ENCODE assay signal across 20 cellular contexts in the genomic region with DNA sequence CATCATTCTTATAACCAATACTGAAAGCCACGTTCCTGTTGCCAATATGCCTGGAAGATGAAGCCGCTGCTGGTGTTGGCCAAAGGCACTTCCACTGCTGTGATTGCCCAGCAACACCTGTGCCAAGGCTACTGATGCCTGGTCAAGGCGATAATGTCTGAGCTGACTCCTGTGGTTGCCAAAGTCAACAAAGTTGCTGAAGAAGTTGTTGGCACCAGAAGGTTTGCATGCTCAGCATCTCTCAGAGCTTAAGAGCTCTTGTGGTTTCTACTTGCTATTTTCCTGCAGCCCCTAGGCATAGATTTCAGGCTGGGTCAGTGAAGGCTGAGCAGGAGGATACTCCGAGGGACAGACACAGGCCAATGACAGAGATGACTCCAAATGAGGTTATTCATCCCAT.
DNase-seq lines count a peak whose midpoint lies in the region; ATAC-seq and TF ChIP-seq lines count a peak whose summit lies in the region.
"Had no signal": no experiment of that assay in that cellular context is flagged by ENCODE, and none has a peak within 500 bp of the region (broad histone marks: within the 10 kb centered on the region; RNA-seq: fewer than 3 reads in every experiment).

No MANE protein-coding gene starts in this region.

- H3K9me3 ChIP-seq in MG63: no peaks in the 10 kb centered on the region
- H3K9me3 ChIP-seq in PC-9 (ENCODE audit: insufficient read depth, low read depth): no peaks in the 10 kb centered on the region
- H3K9me3 ChIP-seq: BLaER1 treated with 17β-estradiol and CSF1 and Interleukin-3, amounts not matched to agents 10 nM and 100 nM; neutrophil; vagina had no signal

- H3F3A ChIP-seq in PC-9 (ENCODE audit: insufficient read depth, low read depth): peaks cover 19% of the 10 kb centered on the region

- H3K27me3 Mint-ChIP-seq in type B pancreatic cell: no peaks in the 10 kb centered on the region
- H3K27me3 Mint-ChIP-seq in activated CD4-positive, alpha-beta T cell treated with anti-CD3 and anti-CD28 coated beads, Interleukin-2, amount 10 ng/mL, durations not matched to agents 24 days and 14 days: peaks cover 1% of the 10 kb centered on the region
- H3K27me3 Mint-ChIP-seq: activated naive CD8-positive, alpha-beta T cell; stimulated activated memory B cell treated with anti-CD40 and anti-IgM and Interleukin-4, amounts not matched to agents 10 μg/mL and 1 μg/mL and 100 μg/mL, for 72 hours had no signal

- CTCF ChIA-PET in PC-9 (lab: Charles Lee): interaction anchor here (1.5 kb wide), 1 partner anchor 32 kb away, joined by 5 read pairs; no protein-coding TSS in a partner anchor

- no peak overlapping the region for H3K4me2 ChIP-seq in PC-9

- peaks cover 5% of the 10 kb centered on the region for H3K9me3 Mint-ChIP-seq in type B pancreatic cell
- no peaks in the 10 kb centered on the region for H3K9me3 Mint-ChIP-seq in activated CD4-positive, alpha-beta T cell treated with anti-CD3 and anti-CD28 coated beads, Interleukin-2, amount 10 ng/mL, durations not matched to agents 24 days and 14 days
- H3K9me3 Mint-ChIP-seq: endodermal cell; stimulated activated memory B cell treated with anti-CD40 and anti-IgM and Interleukin-4, amounts not matched to agents 10 μg/mL and 1 μg/mL and 100 μg/mL, for 72 hours had no signal

- peaks cover 12% of the 10 kb centered on the region for H3K4me1 Mint-ChIP-seq in type B pancreatic cell (ENCODE audit: unreplicated experiment)
- no peaks in the 10 kb centered on the region for H3K4me1 Mint-ChIP-seq in activated CD4-positive, alpha-beta T cell treated with anti-CD3 and anti-CD28 coated beads, Interleukin-2, amount 10 ng/mL, durations not matched to agents 24 days and 14 days

- H3K36me3 Mint-ChIP-seq in type B pancreatic cell: no peaks in the 10 kb centered on the region
- no peaks in the 10 kb centered on the region for H3K36me3 Mint-ChIP-seq in activated CD4-positive, alpha-beta T cell treated with anti-CD3 and anti-CD28 coated beads, Interleukin-2, amount 10 ng/mL, durations not matched to agents 24 days and 14 days (ENCODE audit: low read depth)
- H3K36me3 Mint-ChIP-seq: stimulated activated memory B cell treated with anti-CD40 and anti-IgM and Interleukin-4, amounts not matched to agents 10 μg/mL and 1 μg/mL and 100 μg/mL, for 72 hours had no signal

- H3K9me2 ChIP-seq in PC-9 (ENCODE audit: insufficient read depth): no peaks in the 10 kb centered on the region

- no peak overlapping the region for H3K27ac ChIP-seq in PC-9
- H3K27ac ChIP-seq: BLaER1 treated with 17β-estradiol and CSF1 and Interleukin-3, amounts not matched to agents 10 nM and 100 nM; neutrophil; vagina had no signal

- H3K27ac Mint-ChIP-seq in type B pancreatic cell: peak overlapping the region; percentile 93
- H3K27ac Mint-ChIP-seq in activated CD4-positive, alpha-beta T cell treated with anti-CD3 and anti-CD28 coated beads, Interleukin-2, amount 10 ng/mL, durations not matched to agents 24 days and 14 days: no peak overlapping the region
- H3K27ac Mint-ChIP-seq: activated naive CD8-positive, alpha-beta T cell; stimulated activated memory B cell treated with anti-CD40 and anti-IgM and Interleukin-4, amounts not matched to agents 10 μg/mL and 1 μg/mL and 100 μg/mL, for 72 hours had no signal

- no peak for TF ChIP-seq CTCF in PC-9 (conservative IDR thresholded peaks at IDR 0.05)
- no peak for TF ChIP-seq CTCF in fibroblast of the aortic adventitia (IDR thresholded peaks at IDR 0.05; ENCODE audit: insufficient read depth, low read length)
- TF ChIP-seq CTCF in type B pancreatic cell (conservative IDR thresholded peaks at IDR 0.05): no peak

- H4K20me1 ChIP-seq in PC-9 (ENCODE audit: insufficient read depth): no peaks in the 10 kb centered on the region
- H4K20me1 ChIP-seq: BLaER1 treated with 17β-estradiol and CSF1 and Interleukin-3, amounts not matched to agents 10 nM and 100 nM had no signal

- ATAC-seq in HG03342 (IDR thresholded peaks at IDR 0.05; ENCODE audit: unreplicated experiment): no peak
- ATAC-seq: stimulated activated memory B cell treated with anti-CD40 and anti-IgM and Interleukin-4, amounts not matched to agents 10 μg/mL and 1 μg/mL and 100 μg/mL, for 72 hours had no signal

- POLR2A ChIA-PET in PC-9 (lab: Charles Lee; ENCODE audit: unreplicated experiment): interaction anchor here (0.5 to 0.6 kb wide), 4 partner anchors 8 to 63 kb away, joined by 3 to 8 read pairs (median 3); a partner anchor contains a TSS

- H3K27me3 ChIP-seq in MG63 (peaks cover 3% of the 10 kb centered on the region), PC-9 (ENCODE audit: insufficient read depth, low read depth) (no peaks in the 10 kb centered on the region)
- H3K27me3 ChIP-seq: BLaER1 treated with 17β-estradiol and CSF1 and Interleukin-3, amounts not matched to agents 10 nM and 100 nM; neutrophil; vagina had no signal

- peak; percentile 61 for DNase-seq in MG63
- peak; percentile 57 to 93 for DNase-seq in PC-9
- DNase-seq in fibroblast of the aortic adventitia (ENCODE audit: low read depth): peak; percentile 13
- no peak for DNase-seq in type B pancreatic cell (ENCODE audit: extremely low spot score, unreplicated experiment)
- no peak for DNase-seq in activated CD4-positive, alpha-beta T cell treated with anti-CD3 and anti-CD28 coated beads, Interleukin-2, amount 10 ng/mL, durations not matched to agents 24 days and 14 days
- DNase-seq in epidermal melanocyte (ENCODE audit: insufficient read length, low spot score): no peak
- DNase-seq: activated CD4-positive, alpha-beta T cell treated with anti-CD3 and anti-CD28 coated beads, Interleukin-2, amount 50 U/mL, for 1 hour; central memory CD4-positive, alpha-beta T cell; foreskin melanocyte; mesenchymal stem cell; NCI-H146; NCI-H774; SHP77 treated with DMSO at 0.1 percent for 48 hours had no signal

- intact Hi-C loops in PC-9 (cut with micrococcal nuclease; ENCODE audit: unreplicated experiment): no loop called here
- intact Hi-C loops in activated CD4-positive, alpha-beta T cell treated with anti-CD3 and anti-CD28 coated beads, Interleukin-2, amount 10 ng/mL, durations not matched to agents 24 days and 14 days (cut with micrococcal nuclease): no loop called here

- no peak overlapping the region for H3K4me3 ChIP-seq in MG63
- H3K4me3 ChIP-seq in PC-9: no peak overlapping the region
- H3K4me3 ChIP-seq in fibroblast of the aortic adventitia (ENCODE audit: low read depth, low read length): no peak overlapping the region
- H3K4me3 ChIP-seq: BLaER1 treated with 17β-estradiol and CSF1 and Interleukin-3, amounts not matched to agents 10 nM and 100 nM; vagina had no signal

- H3K36me3 ChIP-seq in MG63: no peaks in the 10 kb centered on the region
- H3K36me3 ChIP-seq in PC-9 (ENCODE audit: low read depth): no peaks in the 10 kb centered on the region
- H3K36me3 ChIP-seq: BLaER1 treated with 17β-estradiol and CSF1 and Interleukin-3, amounts not matched to agents 10 nM and 100 nM; neutrophil; vagina had no signal

- H3K79me2 ChIP-seq in PC-9 (ENCODE audit: low read depth): no peaks in the 10 kb centered on the region

- H2AFZ ChIP-seq in PC-9: no peak overlapping the region

- H3K4me3 Mint-ChIP-seq in type B pancreatic cell: no peak overlapping the region
- H3K4me3 Mint-ChIP-seq in activated CD4-positive, alpha-beta T cell treated with anti-CD3 and anti-CD28 coated beads, Interleukin-2, amount 10 ng/mL, durations not matched to agents 24 days and 14 days: no peak overlapping the region
- H3K4me3 Mint-ChIP-seq: activated naive CD8-positive, alpha-beta T cell; endodermal cell; stimulated activated memory B cell treated with anti-CD40 and anti-IgM and Interleukin-4, amounts not matched to agents 10 μg/mL and 1 μg/mL and 100 μg/mL, for 72 hours had no signal

- no TSS peak for BruUV-seq in PC-9 (replicated peaks; lab: Mats Ljungman, UMichigan)

- peaks cover 33% of the 10 kb centered on the region for H3K4me1 ChIP-seq in PC-9 (replicated peaks; ENCODE audit: insufficient read depth)
- H3K4me1 ChIP-seq: vagina had no signal

Comparison
In these comparisons a context has a peak if more than half of its experiments do, and no peak if none do; other contexts are left out.
1. DNase-seq: peak in MG63 (single experiment), PC-9 (2 of 2) and fibroblast of the aortic adventitia (single experiment); none in type B pancreatic cell (single experiment), activated CD4-positive, alpha-beta T cell treated with anti-CD3 and anti-CD28 coated beads, Interleukin-2, amount 10 ng/mL, durations not matched to agents 24 days and 14 days (single experiment) and epidermal melanocyte (single experiment).